Comparison of ENCODE assay signal across 12 cellular contexts in the genomic region with DNA sequence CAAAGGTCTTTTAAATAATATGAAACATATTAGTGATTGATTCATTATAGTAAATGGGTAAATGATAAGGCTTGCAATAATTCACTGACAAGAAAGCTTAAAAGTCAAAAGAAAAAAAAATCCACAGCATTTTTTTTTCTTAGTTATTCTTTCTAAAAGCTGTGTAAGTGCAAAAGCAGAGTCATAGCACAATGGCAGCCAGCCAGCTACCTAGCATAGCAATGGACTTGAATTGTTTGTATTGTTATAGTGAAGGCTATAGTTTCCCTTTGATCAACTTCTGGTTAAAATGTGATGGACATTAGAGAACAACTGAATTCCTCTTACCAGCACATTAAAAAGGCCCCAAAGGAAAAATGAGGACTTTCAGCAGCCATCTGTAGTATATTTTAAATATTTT.
DNase-seq lines count a peak whose midpoint lies in the region; ATAC-seq, FAIRE-seq and TF ChIP-seq lines count a peak whose summit lies in the region.
"Had no signal": no experiment of that assay in that cellular context is flagged by ENCODE, and none has a peak within 500 bp of the region (broad histone marks: within the 10 kb centered on the region; RNA-seq: fewer than 3 reads in every experiment).

No MANE protein-coding gene starts in this region.

- ATAC-seq in Right ventricle myocardium superior (ENCODE audit: poor library complexity) (no peak), right cardiac atrium (no peak), GM21786 (IDR thresholded peaks at IDR 0.05; ENCODE audit: unreplicated experiment) (no peak)
- ATAC-seq: activated T-cell treated with anti-CD3 and anti-CD28 coated beads, Interleukin-2, amount 50 U/mL, for 4 hours had no signal

- H3K9me3 ChIP-seq in right cardiac atrium (ENCODE audit: control insufficient read depth, low read length) = no peaks in the 10 kb centered on the region
- no peaks in the 10 kb centered on the region for H3K9me3 ChIP-seq in uterus
- H3K9me3 ChIP-seq: prostate gland had no signal

- TF ChIP-seq POLR2A in uterus (IDR thresholded peaks at IDR 0.05) = no peak

- TF ChIP-seq CTCF in astrocyte of the spinal cord (IDR thresholded peaks at IDR 0.05; ENCODE audit: low read depth, low read length) (no peak), uterus (IDR thresholded peaks at IDR 0.05) (no peak), D721Med (IDR thresholded peaks at IDR 0.05; ENCODE audit: insufficient read depth, missing control alignments) (no peak)

- H3K4me3 ChIP-seq in astrocyte of the spinal cord (ENCODE audit: low read depth, low read length) (no peak overlapping the region), right cardiac atrium (ENCODE audit: low read length) (no peak overlapping the region), uterus (no peak overlapping the region)
- H3K4me3 ChIP-seq: prostate gland had no signal

- intact Hi-C loops in Right ventricle myocardium superior (cut with DNase I) = no loop called here
- intact Hi-C loops in cardiac septum (cut with DNase I) = no loop called here
- intact Hi-C loops in right cardiac atrium (cut with DNase I) = no loop called here
- intact Hi-C loops in uterus (cut with DNase I; ENCODE audit: low total_unique reads) = no loop called here

- no peak for FAIRE-seq in D721Med (lab: Jason Lieb, UNC)

- H3K4me1 ChIP-seq in right cardiac atrium (ENCODE audit: control insufficient read depth, insufficient read depth, low read length) = no peaks in the 10 kb centered on the region
- H3K4me1 ChIP-seq in uterus = no peaks in the 10 kb centered on the region
- H3K4me1 ChIP-seq: prostate gland had no signal

- no peaks in the 10 kb centered on the region for H3K27me3 ChIP-seq in right cardiac atrium (ENCODE audit: control insufficient read depth, insufficient read depth)
- no peaks in the 10 kb centered on the region for H3K27me3 ChIP-seq in uterus

- H3K27ac ChIP-seq in right cardiac atrium (ENCODE audit: low read length) (no peak overlapping the region), uterus (no peak overlapping the region)
- H3K27ac ChIP-seq: C4-2B, prostate gland had no signal

- DNase-seq in Right ventricle myocardium superior = peak; percentile 46
- no peak for DNase-seq in cardiac septum (ENCODE audit: low spot score)
- peak; percentile 87 for DNase-seq in astrocyte of the spinal cord (ENCODE audit: low read depth, low spot score)
- peak in 2 of 3 donors; percentile 31 to 68 for DNase-seq in right cardiac atrium
- DNase-seq in uterus = peak; percentile 17 to 28
- no peak for DNase-seq in COR-L47 (lab: John Stamatoyannopoulos, UW)
- no peak for DNase-seq in D721Med (ENCODE audit: insufficient read length, low spot score)
- DNase-seq: activated T-cell treated with anti-CD3 and anti-CD28 coated beads, Interleukin-2, amount 50 U/mL, for 4 hours; MV-4-11 had no signal

- no peaks in the 10 kb centered on the region for H3K36me3 ChIP-seq in uterus
- H3K36me3 ChIP-seq: prostate gland had no signal

- in situ Hi-C loops in astrocyte of the spinal cord (cut with HindIII; ENCODE audit: low sequenced_read_pairs) = no loop called here

Comparison
In these comparisons a context has a peak if more than half of its experiments do, and no peak if none do; other contexts are left out.
1. DNase-seq: peak in Right ventricle myocardium superior (single experiment), astrocyte of the spinal cord (single experiment), right cardiac atrium (2 of 3) and uterus (2 of 2); none in cardiac septum (single experiment), COR-L47 (single experiment) and D721Med (single experiment).